In the genomic region with DNA sequence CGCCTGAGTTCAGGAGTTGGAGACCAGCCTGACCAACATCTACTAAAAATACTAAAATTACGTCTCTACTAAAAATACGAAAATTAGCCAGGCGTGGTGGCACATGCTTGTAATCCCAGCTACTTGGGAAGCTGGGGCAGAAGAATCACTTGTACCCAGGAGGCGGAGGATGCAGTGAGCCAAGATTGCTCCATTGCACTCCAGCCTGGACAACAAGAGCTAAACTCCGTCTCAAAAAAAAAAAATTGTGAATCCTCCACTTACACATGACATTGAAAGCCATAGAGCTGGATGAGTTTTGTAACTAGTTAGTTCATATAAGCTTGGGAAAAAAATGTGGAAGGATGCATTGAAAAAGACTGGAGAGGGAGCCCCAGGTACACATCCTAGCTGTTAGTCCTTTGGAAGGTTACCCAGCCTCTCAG, we compare ENCODE assay signal across 8 cellular contexts. TPM values are rescaled to one million over a fixed set of nuclear protein-coding genes. Genes with fewer than 3 reads are reported as not detected.
A peak's percentile ranks its signal among the peaks of the same experiment; 100 is the strongest.
DNase-seq lines count a peak whose midpoint lies in the region; ATAC-seq, FAIRE-seq and TF ChIP-seq lines count a peak whose summit lies in the region.

No MANE protein-coding gene starts in this region.

- H3K9me3 ChIP-seq in GM23248 (ENCODE audit: low read depth) (no peaks in the 10 kb centered on the region), gastroesophageal sphincter (no peaks in the 10 kb centered on the region), skeletal muscle satellite cell (replicated peaks; ENCODE audit: low read length) (no peaks in the 10 kb centered on the region)

- peaks cover 41% of the 10 kb centered on the region for H3K79me2 ChIP-seq in GM23248 (ENCODE audit: insufficient read depth)

- no peaks in the 10 kb centered on the region; the same call in 1 of the 2 replicates for H4K20me1 ChIP-seq in GM23248 (ENCODE audit: insufficient read depth)

- H3K4me3 ChIP-seq in GM23248, result peak overlapping the region; percentile 92
- H3K4me3 ChIP-seq in WI38 (ENCODE audit: low read depth, low read length), result peak overlapping the region; percentile 93
- peak overlapping the region; percentile 12 to 92 for H3K4me3 ChIP-seq in gastroesophageal sphincter
- H3K4me3 ChIP-seq in skeletal muscle satellite cell (ENCODE audit: low read length), result peak overlapping the region; percentile 95

- TF ChIP-seq CTCF in WI38 (IDR thresholded peaks at IDR 0.05; ENCODE audit: low read depth, low read length), result no peak
- no peak for TF ChIP-seq CTCF in gastroesophageal sphincter (IDR thresholded peaks at IDR 0.05)

- no peak for FAIRE-seq in frontal cortex (lab: Jason Lieb, UNC)

- H3K27me3 ChIP-seq in GM23248 (replicated peaks; ENCODE audit: insufficient read depth) (no peaks in the 10 kb centered on the region), gastroesophageal sphincter (peaks cover 5% of the 10 kb centered on the region), skeletal muscle satellite cell (ENCODE audit: control insufficient read depth, insufficient read depth, low read length) (peaks cover 8% of the 10 kb centered on the region)

- ATAC-seq in gastroesophageal sphincter (no peak), GM19455 (IDR thresholded peaks at IDR 0.05; ENCODE audit: unreplicated experiment) (no peak)

- no peaks in the 10 kb centered on the region for H3F3A ChIP-seq in GM23248 (ENCODE audit: insufficient read depth)

- H3K9me2 ChIP-seq in GM23248 (ENCODE audit: insufficient read depth), result no peaks in the 10 kb centered on the region

- peaks cover 17% of the 10 kb centered on the region for H3K4me1 ChIP-seq in GM23248 (ENCODE audit: insufficient read depth)
- peaks cover 8 to 32% (median 16%) of the 10 kb centered on the region in 3 donors for H3K4me1 ChIP-seq in gastroesophageal sphincter
- H3K4me1 ChIP-seq in skeletal muscle satellite cell (ENCODE audit: control insufficient read depth, insufficient read depth, low read length), result peaks cover 18% of the 10 kb centered on the region

- 0 out of 2 replicates have a peak, but pooled peaks cover 4% of the 10 kb centered on the region for H3K36me3 ChIP-seq in GM23248 (ENCODE audit: low read depth)
- peaks cover 0 to 28% of the 10 kb centered on the region in 2 donors for H3K36me3 ChIP-seq in gastroesophageal sphincter
- H3K36me3 ChIP-seq in skeletal muscle satellite cell (ENCODE audit: insufficient read depth, low read length), result peaks cover 20% of the 10 kb centered on the region

- no peak for DNase-seq in GM23248
- DNase-seq in stimulated activated naive CD4-positive, alpha-beta T cell (lab: John Stamatoyannopoulos, UW), result no peak
- DNase-seq in COR-L47 (lab: John Stamatoyannopoulos, UW), result no peak
- no peak for DNase-seq in frontal cortex (ENCODE audit: low spot score in 2 of 2)

- TF ChIP-seq EP300 in gastroesophageal sphincter (IDR thresholded peaks at IDR 0.05), result no peak

- peak overlapping the region; percentile 96 for H3K9ac ChIP-seq in GM23248
- H3K9ac ChIP-seq in skeletal muscle satellite cell (ENCODE audit: low read depth, low read length), result peak overlapping the region; percentile 67

- in situ Hi-C loops in GM23248 (cut with MboI), result no loop called here

- 43 to 46% methylated on average over 6 of the region's 6 CpGs for WGBS in GM23248 (ENCODE audit: low coverage in 1 of 2, low lambda C conversion rate in 2 of 2, missing lambda C conversion rate in 2 of 2), 2 experiments
- 61% methylated on average over 6 of the region's 6 CpGs; no CpG with 5 or more reads in 1 of the 2 donors for WGBS in gastroesophageal sphincter (ENCODE audit: low coverage in 1 of 2), 2 donors

- TF ChIP-seq POLR2A in gastroesophageal sphincter (IDR thresholded peaks at IDR 0.05), result no peak

- peak overlapping the region; percentile 88 for H3K27ac ChIP-seq in GM23248
- peak overlapping the region; percentile 23 to 93 (median 90) for H3K27ac ChIP-seq in gastroesophageal sphincter

- H3K4me2 ChIP-seq in GM23248 (ENCODE audit: unreplicated experiment) (peak overlapping the region; percentile 86), skeletal muscle satellite cell (ENCODE audit: low read length) (peak overlapping the region; percentile 94)

- H2AFZ ChIP-seq in GM23248, result peak overlapping the region; percentile 93

RNA-seq across cellular contexts. Expression of gene PSMD8, which starts 0.5 kb away (rescaled TPM):
- 231 and 331 TPM in 2 replicates for total RNA-seq in GM23248 (2014; rRNA removed; shearing (Covaris generic))
- polyA plus RNA-seq in GM23248 (2016; fragmentation: Nextera tagmentation; extraction: Ambion mirVana), result 292 and 305 TPM in 2 replicates
- total RNA-seq in gastroesophageal sphincter (100 to 1,000 TPM; 161 to 208 (median 171) TPM), frontal cortex (107 TPM)
- 429 and 523 TPM in 2 replicates for total RNA-seq in skeletal muscle satellite cell (2012; rRNA removed)

RNA-seq across cellular contexts. Expression of gene GGN, which starts 13.9 kb away (rescaled TPM):
- total RNA-seq in GM23248 (2014; rRNA removed; shearing (Covaris generic)), result 1.1 and 1.8 TPM in 2 replicates
- polyA plus RNA-seq in GM23248 (2016; fragmentation: Nextera tagmentation; extraction: Ambion mirVana), result 1.4 and 2.0 TPM in 2 replicates
- total RNA-seq in gastroesophageal sphincter (under 1 TPM in 1 of 4 donors, not detected in 3; 0.12 TPM), frontal cortex (0.82 TPM)
- total RNA-seq in skeletal muscle satellite cell (2012; rRNA removed), result under 0.01 and 0.25 TPM in 2 replicates

RNA-seq across cellular contexts. Expression of gene SPRED3, which starts 14.6 kb away (rescaled TPM):
- total RNA-seq in GM23248 (2014; rRNA removed; shearing (Covaris generic)), result 2.1 and 7.7 TPM in 2 replicates
- polyA plus RNA-seq in GM23248 (2016; fragmentation: Nextera tagmentation; extraction: Ambion mirVana), result 1.8 and 1.9 TPM in 2 replicates
- total RNA-seq in gastroesophageal sphincter, result under 1 TPM; 0.05 to 0.81 (median 0.33) TPM
- total RNA-seq in skeletal muscle satellite cell (2012; rRNA removed), result 3.1 and 3.5 TPM in 2 replicates
- 1.6 TPM for total RNA-seq in frontal cortex

RNA-seq across cellular contexts. Expression of gene FAM98C, which starts 29.0 kb away (rescaled TPM):
- 18.1 and 27.3 TPM in 2 replicates for total RNA-seq in GM23248 (2014; rRNA removed; shearing (Covaris generic))
- polyA plus RNA-seq in GM23248 (2016; fragmentation: Nextera tagmentation; extraction: Ambion mirVana), result 13.8 and 16.5 TPM in 2 replicates
- 10 to 100 TPM in 2 of 4 donors, 1 to 10 TPM in 2; 8.7 to 27.1 (median 15.9) TPM for total RNA-seq in gastroesophageal sphincter
- total RNA-seq in skeletal muscle satellite cell (2012; rRNA removed), result 8.9 and 9.6 TPM in 2 replicates
- 14.3 TPM for total RNA-seq in frontal cortex

RNA-seq across cellular contexts. Expression of gene CATSPERG, which starts 38.3 kb away (rescaled TPM):
- 0.63 TPM in 1 of 2 replicates, not detected in the other for total RNA-seq in GM23248 (2014; rRNA removed; shearing (Covaris generic))
- polyA plus RNA-seq in GM23248 (2016; fragmentation: Nextera tagmentation; extraction: Ambion mirVana), result 0.53 and 1.1 TPM in 2 replicates
- total RNA-seq in gastroesophageal sphincter, result 1 to 10 TPM in 3 of 4 donors, under 1 TPM in 1; 0.07 to 4.7 (median 2.6) TPM
- total RNA-seq in skeletal muscle satellite cell (2012; rRNA removed), result 0.22 TPM in 1 of 2 replicates, not detected in the other
- 4.9 TPM for total RNA-seq in frontal cortex
